Comparison of ENCODE assay signal across 8 cellular contexts in genomic region chr19:54463531-54464043, GRCh38. TPM values are rescaled to one million over a fixed set of nuclear protein-coding genes. Genes with fewer than 3 reads are reported as not detected.
DNase-seq lines count a peak whose midpoint lies in the region.

TSS of gene LENG9 (minus strand) at chr19:54463778. CDS start at chr19:54463526, 252 bp downstream.

- H3K27ac ChIP-seq in SJSA1 = peak within 1 kb of the TSS; percentile 86

- no peaks in the 10 kb centered on the region; the same call in none of the 2 replicates for H3K4me1 ChIP-seq in HAP-1
- H3K4me1 ChIP-seq in SJSA1 (replicated peaks) = peaks cover 33% of the 10 kb centered on the region

- H3K36me3 ChIP-seq in HAP-1 (replicated peaks) (peaks cover 32% of the 10 kb centered on the region), MG63 (peaks cover 36% of the 10 kb centered on the region), SJSA1 (peaks cover 43% of the 10 kb centered on the region)

- in situ Hi-C loops in HAP-1 (cut with MboI; ENCODE audit: low sequenced_read_pairs) = loop anchor here (25.0 kb wide), 1 partner anchor 1199 kb away; the partner anchor contains the start of gene U2AF2

- H3K9me3 ChIP-seq in HAP-1 (no peaks in the 10 kb centered on the region), MG63 (no peaks in the 10 kb centered on the region), SJSA1 (replicated peaks) (0 out of 2 replicates have a peak, but pooled peaks cover 5% of the 10 kb centered on the region)

- H3K4me3 ChIP-seq in HAP-1 = peak within 1 kb of the TSS; percentile 59
- peak within 1 kb of the TSS; percentile 61 for H3K4me3 ChIP-seq in MG63
- peak within 1 kb of the TSS; percentile 53 for H3K4me3 ChIP-seq in SJSA1

- DNase-seq in GF-D8 (lab: John Stamatoyannopoulos, UW) (peak; percentile 96), HAP-1 (ENCODE audit: low spot score in 2 of 2) (peak; percentile 91 to 99), MG63 (peak; percentile 98), SJSA1 (ENCODE audit: low read depth in 1 of 2, low spot score in 2 of 2) (peak; percentile 96 to 98), germinal center (ENCODE audit: low spot score) (peak; percentile 84), non-pigmented ciliary epithelial cell (ENCODE audit: low read depth) (peak; percentile 99), superior temporal gyrus (ENCODE audit: extremely low spot score) (peak; percentile 96)
- peak; percentile 95 for DNase-seq in activated naive CD4-positive, alpha-beta T cell treated with anti-CD3 and anti-CD28 coated beads, Interleukin-2, amount 50 U/mL, for 16 hours

- H3K27me3 ChIP-seq in HAP-1 (ENCODE audit: low read depth) (no peaks in the 10 kb centered on the region), MG63 (no peaks in the 10 kb centered on the region), SJSA1 (replicated peaks) (no peaks in the 10 kb centered on the region)

RNA-seq across cellular contexts. Expression of gene LENG9, which starts in this region (rescaled TPM):
- 8.6 and 12.4 TPM in 2 replicates for total RNA-seq in MG63 (2014; rRNA removed; shearing (Covaris generic); ENCODE audit: low replicate concordance)
- 4.0 and 5.4 TPM in 2 replicates for total RNA-seq in SJSA1 (2014; rRNA removed; shearing (Covaris generic))

Comparison
In these comparisons a context has a peak if more than half of its experiments do, and no peak if none do; other contexts are left out.
1. Peak in every context shown above with its lines: DNase-seq, H3K4me3 ChIP-seq and H3K27ac ChIP-seq.